13 cellular contexts compared by ENCODE assay signal in genomic region chr10:79442171-79443040, GRCh38. TPM values are rescaled to one million over a fixed set of nuclear protein-coding genes. Genes with fewer than 3 reads are reported as not detected.
DNase-seq lines count a peak whose midpoint lies in the region; ATAC-seq and TF ChIP-seq lines count a peak whose summit lies in the region.
"Had no signal": no experiment of that assay in that cellular context is flagged by ENCODE, and none has a peak within 500 bp of the region (broad histone marks: within the 10 kb centered on the region; RNA-seq: fewer than 3 reads in every experiment).

No MANE protein-coding gene starts in this region.

- CTCF ChIA-PET in RWPE1 (lab: Yijun Ruan, JAX), result no interaction called here

- no peak for ATAC-seq in sciatic nerve

- DNase-seq in AG10803 (ENCODE audit: low read depth) (no peak), anterior cingulate cortex (lab: John Stamatoyannopoulos, UW) (peak in 56 of 58 donors; percentile 47 to 98 (median 87)), inferior parietal cortex (ENCODE audit: extremely low spot score) (peak; percentile 78), sciatic nerve (ENCODE audit: low spot score) (peak; percentile 72), GF-D8 (lab: John Stamatoyannopoulos, UW) (no peak), RWPE1 (ENCODE audit: low spot score) (no peak), NCI-H774 (lab: John Stamatoyannopoulos, UW) (no peak)
- no peak for DNase-seq in stimulated activated CD4-positive, alpha-beta T cell treated with anti-CD3 and anti-CD28 coated beads, Interleukin-4, amount 100 ng/mL, for 4 hours
- DNase-seq: H9, Kasumi-1, NCI-H2171 treated with DMSO at 0.1 percent for 48 hours had no signal

- intact Hi-C loops in sciatic nerve (cut with DNase I), result loop anchor here (5.0 kb wide), 1 partner anchor 35 kb away; no protein-coding TSS in a partner anchor

- POLR2A ChIA-PET in RWPE1 (lab: Yijun Ruan, JAX; ENCODE audit: low non-redundant PET), result no interaction called here

- TF ChIP-seq CTCF in AG10803 (conservative IDR thresholded peaks at IDR 0.05; ENCODE audit: low read length) (no peak), RWPE1 (conservative IDR thresholded peaks at IDR 0.05; ENCODE audit: low read depth) (no peak)

- no peak overlapping the region for H3K27ac ChIP-seq in RWPE1
- H3K27ac ChIP-seq: neural progenitor cell, VCaP had no signal

- H3K4me3 ChIP-seq in AG10803 (ENCODE audit: low read length), result peak overlapping the region; percentile 86
- H3K4me3 ChIP-seq: neural progenitor cell had no signal

RNA-seq across cellular contexts. Expression of gene ZCCHC24, which starts 3.0 kb away (rescaled TPM):
- 150 TPM for total RNA-seq in sciatic nerve

Comparison
In these comparisons a context has a peak if more than half of its experiments do, and no peak if none do; other contexts are left out.
1. DNase-seq: peak in anterior cingulate cortex (56 of 58), inferior parietal cortex (single experiment) and sciatic nerve (single experiment); none in AG10803 (single experiment), GF-D8 (single experiment), RWPE1 (single experiment), NCI-H774 (single experiment) and stimulated activated CD4-positive, alpha-beta T cell treated with anti-CD3 and anti-CD28 coated beads, Interleukin-4, amount 100 ng/mL, for 4 hours (0 of 2).